1 cellular context compared by ENCODE assay signal in the genomic region with DNA sequence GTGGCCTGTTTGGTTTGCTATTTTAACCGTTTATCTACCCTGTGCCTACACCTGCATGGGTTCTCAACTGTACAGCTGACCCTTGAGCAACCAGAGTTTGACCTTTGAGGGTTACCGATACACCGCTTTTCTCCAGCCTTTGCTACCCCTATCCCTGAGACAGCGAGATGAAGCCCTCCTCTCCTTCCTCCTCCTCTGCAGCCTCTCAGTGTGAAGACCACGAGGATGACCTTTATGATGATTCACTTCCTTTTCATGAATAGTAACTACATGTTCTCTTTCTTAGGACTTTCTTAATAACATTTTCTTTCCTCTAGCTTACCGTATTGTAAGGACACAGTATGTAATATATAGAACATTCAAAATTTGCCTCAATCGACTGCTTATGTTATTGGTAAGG.
TF ChIP-seq lines count a peak whose summit lies in the region.

No MANE protein-coding gene starts in this region.

TF ChIP-seq in K562, 482 proteins besides CTCF, POLR2A, EP300 and RAD21 (continued from another document):
- TF ChIP-seq, protein P1, sequence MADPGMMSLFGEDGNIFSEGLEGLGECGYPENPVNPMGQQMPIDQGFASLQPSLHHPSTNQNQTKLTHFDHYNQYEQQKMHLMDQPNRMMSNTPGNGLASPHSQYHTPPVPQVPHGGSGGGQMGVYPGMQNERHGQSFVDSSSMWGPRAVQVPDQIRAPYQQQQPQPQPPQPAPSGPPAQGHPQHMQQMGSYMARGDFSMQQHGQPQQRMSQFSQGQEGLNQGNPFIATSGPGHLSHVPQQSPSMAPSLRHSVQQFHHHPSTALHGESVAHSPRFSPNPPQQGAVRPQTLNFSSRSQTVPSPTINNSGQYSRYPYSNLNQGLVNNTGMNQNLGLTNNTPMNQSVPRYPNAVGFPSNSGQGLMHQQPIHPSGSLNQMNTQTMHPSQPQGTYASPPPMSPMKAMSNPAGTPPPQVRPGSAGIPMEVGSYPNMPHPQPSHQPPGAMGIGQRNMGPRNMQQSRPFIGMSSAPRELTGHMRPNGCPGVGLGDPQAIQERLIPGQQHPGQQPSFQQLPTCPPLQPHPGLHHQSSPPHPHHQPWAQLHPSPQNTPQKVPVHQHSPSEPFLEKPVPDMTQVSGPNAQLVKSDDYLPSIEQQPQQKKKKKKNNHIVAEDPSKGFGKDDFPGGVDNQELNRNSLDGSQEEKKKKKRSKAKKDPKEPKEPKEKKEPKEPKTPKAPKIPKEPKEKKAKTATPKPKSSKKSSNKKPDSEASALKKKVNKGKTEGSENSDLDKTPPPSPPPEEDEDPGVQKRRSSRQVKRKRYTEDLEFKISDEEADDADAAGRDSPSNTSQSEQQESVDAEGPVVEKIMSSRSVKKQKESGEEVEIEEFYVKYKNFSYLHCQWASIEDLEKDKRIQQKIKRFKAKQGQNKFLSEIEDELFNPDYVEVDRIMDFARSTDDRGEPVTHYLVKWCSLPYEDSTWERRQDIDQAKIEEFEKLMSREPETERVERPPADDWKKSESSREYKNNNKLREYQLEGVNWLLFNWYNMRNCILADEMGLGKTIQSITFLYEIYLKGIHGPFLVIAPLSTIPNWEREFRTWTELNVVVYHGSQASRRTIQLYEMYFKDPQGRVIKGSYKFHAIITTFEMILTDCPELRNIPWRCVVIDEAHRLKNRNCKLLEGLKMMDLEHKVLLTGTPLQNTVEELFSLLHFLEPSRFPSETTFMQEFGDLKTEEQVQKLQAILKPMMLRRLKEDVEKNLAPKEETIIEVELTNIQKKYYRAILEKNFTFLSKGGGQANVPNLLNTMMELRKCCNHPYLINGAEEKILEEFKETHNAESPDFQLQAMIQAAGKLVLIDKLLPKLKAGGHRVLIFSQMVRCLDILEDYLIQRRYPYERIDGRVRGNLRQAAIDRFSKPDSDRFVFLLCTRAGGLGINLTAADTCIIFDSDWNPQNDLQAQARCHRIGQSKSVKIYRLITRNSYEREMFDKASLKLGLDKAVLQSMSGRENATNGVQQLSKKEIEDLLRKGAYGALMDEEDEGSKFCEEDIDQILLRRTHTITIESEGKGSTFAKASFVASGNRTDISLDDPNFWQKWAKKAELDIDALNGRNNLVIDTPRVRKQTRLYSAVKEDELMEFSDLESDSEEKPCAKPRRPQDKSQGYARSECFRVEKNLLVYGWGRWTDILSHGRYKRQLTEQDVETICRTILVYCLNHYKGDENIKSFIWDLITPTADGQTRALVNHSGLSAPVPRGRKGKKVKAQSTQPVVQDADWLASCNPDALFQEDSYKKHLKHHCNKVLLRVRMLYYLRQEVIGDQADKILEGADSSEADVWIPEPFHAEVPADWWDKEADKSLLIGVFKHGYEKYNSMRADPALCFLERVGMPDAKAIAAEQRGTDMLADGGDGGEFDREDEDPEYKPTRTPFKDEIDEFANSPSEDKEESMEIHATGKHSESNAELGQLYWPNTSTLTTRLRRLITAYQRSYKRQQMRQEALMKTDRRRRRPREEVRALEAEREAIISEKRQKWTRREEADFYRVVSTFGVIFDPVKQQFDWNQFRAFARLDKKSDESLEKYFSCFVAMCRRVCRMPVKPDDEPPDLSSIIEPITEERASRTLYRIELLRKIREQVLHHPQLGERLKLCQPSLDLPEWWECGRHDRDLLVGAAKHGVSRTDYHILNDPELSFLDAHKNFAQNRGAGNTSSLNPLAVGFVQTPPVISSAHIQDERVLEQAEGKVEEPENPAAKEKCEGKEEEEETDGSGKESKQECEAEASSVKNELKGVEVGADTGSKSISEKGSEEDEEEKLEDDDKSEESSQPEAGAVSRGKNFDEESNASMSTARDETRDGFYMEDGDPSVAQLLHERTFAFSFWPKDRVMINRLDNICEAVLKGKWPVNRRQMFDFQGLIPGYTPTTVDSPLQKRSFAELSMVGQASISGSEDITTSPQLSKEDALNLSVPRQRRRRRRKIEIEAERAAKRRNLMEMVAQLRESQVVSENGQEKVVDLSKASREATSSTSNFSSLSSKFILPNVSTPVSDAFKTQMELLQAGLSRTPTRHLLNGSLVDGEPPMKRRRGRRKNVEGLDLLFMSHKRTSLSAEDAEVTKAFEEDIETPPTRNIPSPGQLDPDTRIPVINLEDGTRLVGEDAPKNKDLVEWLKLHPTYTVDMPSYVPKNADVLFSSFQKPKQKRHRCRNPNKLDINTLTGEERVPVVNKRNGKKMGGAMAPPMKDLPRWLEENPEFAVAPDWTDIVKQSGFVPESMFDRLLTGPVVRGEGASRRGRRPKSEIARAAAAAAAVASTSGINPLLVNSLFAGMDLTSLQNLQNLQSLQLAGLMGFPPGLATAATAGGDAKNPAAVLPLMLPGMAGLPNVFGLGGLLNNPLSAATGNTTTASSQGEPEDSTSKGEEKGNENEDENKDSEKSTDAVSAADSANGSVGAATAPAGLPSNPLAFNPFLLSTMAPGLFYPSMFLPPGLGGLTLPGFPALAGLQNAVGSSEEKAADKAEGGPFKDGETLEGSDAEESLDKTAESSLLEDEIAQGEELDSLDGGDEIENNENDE (IDR thresholded peaks at IDR 0.05; ENCODE audit: low read depth, low read length), result no peak
- TF ChIP-seq DACH1 (IDR thresholded peaks at IDR 0.05; ENCODE audit: partially characterized antibody) (no peak), PTBP1 (IDR thresholded peaks at IDR 0.05; ENCODE audit: low read depth, low read length) (no peak), SRSF9 (IDR thresholded peaks at IDR 0.05; ENCODE audit: borderline replicate concordance, low read depth, low read length) (no peak), NR2C2 (CRISPR knock-in tag; IDR thresholded peaks at IDR 0.05) (no peak), NR2C2 (tag; IDR thresholded peaks at IDR 0.05) (0 out of 2 replicates have a peak, but pooled peaks have one; percentile 33), NR2C1 (IDR thresholded peaks at IDR 0.05) (0 out of 2 replicates have a peak, but pooled peaks have one; percentile 44), NR2C1 (tag; IDR thresholded peaks at IDR 0.05) (no peak), RBM17 (IDR thresholded peaks at IDR 0.05; ENCODE audit: borderline replicate concordance, low read depth, low read length) (no peak)
- TF ChIP-seq, protein P2, sequence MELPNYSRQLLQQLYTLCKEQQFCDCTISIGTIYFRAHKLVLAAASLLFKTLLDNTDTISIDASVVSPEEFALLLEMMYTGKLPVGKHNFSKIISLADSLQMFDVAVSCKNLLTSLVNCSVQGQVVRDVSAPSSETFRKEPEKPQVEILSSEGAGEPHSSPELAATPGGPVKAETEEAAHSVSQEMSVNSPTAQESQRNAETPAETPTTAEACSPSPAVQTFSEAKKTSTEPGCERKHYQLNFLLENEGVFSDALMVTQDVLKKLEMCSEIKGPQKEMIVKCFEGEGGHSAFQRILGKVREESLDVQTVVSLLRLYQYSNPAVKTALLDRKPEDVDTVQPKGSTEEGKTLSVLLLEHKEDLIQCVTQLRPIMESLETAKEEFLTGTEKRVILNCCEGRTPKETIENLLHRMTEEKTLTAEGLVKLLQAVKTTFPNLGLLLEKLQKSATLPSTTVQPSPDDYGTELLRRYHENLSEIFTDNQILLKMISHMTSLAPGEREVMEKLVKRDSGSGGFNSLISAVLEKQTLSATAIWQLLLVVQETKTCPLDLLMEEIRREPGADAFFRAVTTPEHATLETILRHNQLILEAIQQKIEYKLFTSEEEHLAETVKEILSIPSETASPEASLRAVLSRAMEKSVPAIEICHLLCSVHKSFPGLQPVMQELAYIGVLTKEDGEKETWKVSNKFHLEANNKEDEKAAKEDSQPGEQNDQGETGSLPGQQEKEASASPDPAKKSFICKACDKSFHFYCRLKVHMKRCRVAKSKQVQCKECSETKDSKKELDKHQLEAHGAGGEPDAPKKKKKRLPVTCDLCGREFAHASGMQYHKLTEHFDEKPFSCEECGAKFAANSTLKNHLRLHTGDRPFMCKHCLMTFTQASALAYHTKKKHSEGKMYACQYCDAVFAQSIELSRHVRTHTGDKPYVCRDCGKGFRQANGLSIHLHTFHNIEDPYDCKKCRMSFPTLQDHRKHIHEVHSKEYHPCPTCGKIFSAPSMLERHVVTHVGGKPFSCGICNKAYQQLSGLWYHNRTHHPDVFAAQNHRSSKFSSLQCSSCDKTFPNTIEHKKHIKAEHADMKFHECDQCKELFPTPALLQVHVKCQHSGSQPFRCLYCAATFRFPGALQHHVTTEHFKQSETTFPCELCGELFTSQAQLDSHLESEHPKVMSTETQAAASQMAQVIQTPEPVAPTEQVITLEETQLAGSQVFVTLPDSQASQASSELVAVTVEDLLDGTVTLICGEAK (IDR thresholded peaks at IDR 0.05), result no peak
- TF ChIP-seq, protein P2 (CRISPR knock-in tag; IDR thresholded peaks at IDR 0.05), result no peak
- TF ChIP-seq, protein P3, sequence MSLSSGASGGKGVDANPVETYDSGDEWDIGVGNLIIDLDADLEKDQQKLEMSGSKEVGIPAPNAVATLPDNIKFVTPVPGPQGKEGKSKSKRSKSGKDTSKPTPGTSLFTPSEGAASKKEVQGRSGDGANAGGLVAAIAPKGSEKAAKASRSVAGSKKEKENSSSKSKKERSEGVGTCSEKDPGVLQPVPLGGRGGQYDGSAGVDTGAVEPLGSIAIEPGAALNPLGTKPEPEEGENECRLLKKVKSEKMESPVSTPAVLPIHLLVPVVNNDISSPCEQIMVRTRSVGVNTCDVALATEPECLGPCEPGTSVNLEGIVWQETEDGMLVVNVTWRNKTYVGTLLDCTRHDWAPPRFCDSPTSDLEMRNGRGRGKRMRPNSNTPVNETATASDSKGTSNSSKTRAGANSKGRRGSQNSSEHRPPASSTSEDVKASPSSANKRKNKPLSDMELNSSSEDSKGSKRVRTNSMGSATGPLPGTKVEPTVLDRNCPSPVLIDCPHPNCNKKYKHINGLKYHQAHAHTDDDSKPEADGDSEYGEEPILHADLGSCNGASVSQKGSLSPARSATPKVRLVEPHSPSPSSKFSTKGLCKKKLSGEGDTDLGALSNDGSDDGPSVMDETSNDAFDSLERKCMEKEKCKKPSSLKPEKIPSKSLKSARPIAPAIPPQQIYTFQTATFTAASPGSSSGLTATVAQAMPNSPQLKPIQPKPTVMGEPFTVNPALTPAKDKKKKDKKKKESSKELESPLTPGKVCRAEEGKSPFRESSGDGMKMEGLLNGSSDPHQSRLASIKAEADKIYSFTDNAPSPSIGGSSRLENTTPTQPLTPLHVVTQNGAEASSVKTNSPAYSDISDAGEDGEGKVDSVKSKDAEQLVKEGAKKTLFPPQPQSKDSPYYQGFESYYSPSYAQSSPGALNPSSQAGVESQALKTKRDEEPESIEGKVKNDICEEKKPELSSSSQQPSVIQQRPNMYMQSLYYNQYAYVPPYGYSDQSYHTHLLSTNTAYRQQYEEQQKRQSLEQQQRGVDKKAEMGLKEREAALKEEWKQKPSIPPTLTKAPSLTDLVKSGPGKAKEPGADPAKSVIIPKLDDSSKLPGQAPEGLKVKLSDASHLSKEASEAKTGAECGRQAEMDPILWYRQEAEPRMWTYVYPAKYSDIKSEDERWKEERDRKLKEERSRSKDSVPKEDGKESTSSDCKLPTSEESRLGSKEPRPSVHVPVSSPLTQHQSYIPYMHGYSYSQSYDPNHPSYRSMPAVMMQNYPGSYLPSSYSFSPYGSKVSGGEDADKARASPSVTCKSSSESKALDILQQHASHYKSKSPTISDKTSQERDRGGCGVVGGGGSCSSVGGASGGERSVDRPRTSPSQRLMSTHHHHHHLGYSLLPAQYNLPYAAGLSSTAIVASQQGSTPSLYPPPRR (CRISPR knock-in tag; IDR thresholded peaks at IDR 0.05; ENCODE audit: borderline replicate concordance), result no peak
